Comparison of ENCODE assay signal across 8 cellular contexts in genomic region chr16:68529931-68530667, GRCh38. TPM values are rescaled to one million over a fixed set of nuclear protein-coding genes. Genes with fewer than 3 reads are reported as not detected.
DNase-seq lines count a peak whose midpoint lies in the region; FAIRE-seq and TF ChIP-seq lines count a peak whose summit lies in the region.

No MANE protein-coding gene starts in this region.

- peak; percentile 57 for FAIRE-seq in H54 (lab: Jason Lieb, UNC)

- no peaks in the 10 kb centered on the region for H3K27me3 ChIP-seq in transverse colon

- WGBS in transverse colon (ENCODE audit: low coverage in 1 of 2), 2 donors, result 1% methylated on average over 33 of the region's 56 CpGs; no CpG with 5 or more reads in 1 of the 2 donors

- peak; percentile 72 for TF ChIP-seq POLR2A in H54 (IDR thresholded peaks at IDR 0.05; ENCODE audit: low read depth, low read length)
- no peak for TF ChIP-seq POLR2A in transverse colon (IDR thresholded peaks at IDR 0.05)

- peak overlapping the region; percentile 13 to 67 (median 60) for H3K27ac ChIP-seq in transverse colon

- intact Hi-C loops in cardiac septum (cut with DNase I), result loop anchor here (5.0 to 10.0 kb wide), 2 partner anchors 317 to 595 kb away; no protein-coding TSS in a partner anchor
- intact Hi-C loops in transverse colon (cut with DNase I; ENCODE audit: low total_unique reads), result loop anchor here (2.0 to 5.0 kb wide), 2 partner anchors 177 to 595 kb away; no protein-coding TSS in a partner anchor

- in situ Hi-C loops in transverse colon (cut with MboI; ENCODE audit: low pct_ligation_motif_present in 1 of 4, low pct_unique_long_range_greater_than_20kb in 1 of 4, low sequenced_read_pairs in 3 of 4), result no loop called here

- no peak for TF ChIP-seq EP300 in transverse colon (IDR thresholded peaks at IDR 0.05; ENCODE audit: low read depth)

- no peak for TF ChIP-seq CTCF in transverse colon (IDR thresholded peaks at IDR 0.05)

- DNase-seq in DMS79 (lab: John Stamatoyannopoulos, UW), result peak; percentile 89
- DNase-seq in H54 (ENCODE audit: insufficient read length, low spot score), result peak; percentile 99
- peak; percentile 92 for DNase-seq in NAMALWA (ENCODE audit: low spot score)
- peak; percentile 64 for DNase-seq in SKM-1 (lab: John Stamatoyannopoulos, UW; ENCODE audit: unreplicated experiment)
- DNase-seq in activated naive CD8-positive, alpha-beta T cell treated with anti-CD3 and anti-CD28 coated beads, Interleukin-2, amount 50 U/mL, for 16 hours (ENCODE audit: low read depth, low spot score), result peak; percentile 82
- DNase-seq in cardiac septum (ENCODE audit: low spot score), result peak; percentile 91
- DNase-seq in pons (ENCODE audit: low spot score), result peak; percentile 74
- peak; percentile 93 for DNase-seq in transverse colon

- peak overlapping the region; percentile 60 to 91 (median 74) for H3K4me3 ChIP-seq in transverse colon

- H3K4me1 ChIP-seq in transverse colon, result peaks cover 4 to 20% (median 18%) of the 10 kb centered on the region in 4 donors

- H3K36me3 ChIP-seq in transverse colon, result no peaks in the 10 kb centered on the region

- no peaks in the 10 kb centered on the region for H3K9me3 ChIP-seq in transverse colon

RNA-seq across cellular contexts. Expression of gene ZFP90, which starts 9.0 kb away (rescaled TPM):
- total RNA-seq in cardiac septum, result 16.0 TPM
- 10 to 100 TPM; 10.1 to 78.2 (median 16.4) TPM for total RNA-seq in transverse colon

Comparison
In these comparisons a context has a peak if more than half of its experiments do, and no peak if none do; other contexts are left out.
1. Peak in every context shown above with its lines: DNase-seq, H3K4me3 ChIP-seq and H3K27ac ChIP-seq.